In the genomic region with DNA sequence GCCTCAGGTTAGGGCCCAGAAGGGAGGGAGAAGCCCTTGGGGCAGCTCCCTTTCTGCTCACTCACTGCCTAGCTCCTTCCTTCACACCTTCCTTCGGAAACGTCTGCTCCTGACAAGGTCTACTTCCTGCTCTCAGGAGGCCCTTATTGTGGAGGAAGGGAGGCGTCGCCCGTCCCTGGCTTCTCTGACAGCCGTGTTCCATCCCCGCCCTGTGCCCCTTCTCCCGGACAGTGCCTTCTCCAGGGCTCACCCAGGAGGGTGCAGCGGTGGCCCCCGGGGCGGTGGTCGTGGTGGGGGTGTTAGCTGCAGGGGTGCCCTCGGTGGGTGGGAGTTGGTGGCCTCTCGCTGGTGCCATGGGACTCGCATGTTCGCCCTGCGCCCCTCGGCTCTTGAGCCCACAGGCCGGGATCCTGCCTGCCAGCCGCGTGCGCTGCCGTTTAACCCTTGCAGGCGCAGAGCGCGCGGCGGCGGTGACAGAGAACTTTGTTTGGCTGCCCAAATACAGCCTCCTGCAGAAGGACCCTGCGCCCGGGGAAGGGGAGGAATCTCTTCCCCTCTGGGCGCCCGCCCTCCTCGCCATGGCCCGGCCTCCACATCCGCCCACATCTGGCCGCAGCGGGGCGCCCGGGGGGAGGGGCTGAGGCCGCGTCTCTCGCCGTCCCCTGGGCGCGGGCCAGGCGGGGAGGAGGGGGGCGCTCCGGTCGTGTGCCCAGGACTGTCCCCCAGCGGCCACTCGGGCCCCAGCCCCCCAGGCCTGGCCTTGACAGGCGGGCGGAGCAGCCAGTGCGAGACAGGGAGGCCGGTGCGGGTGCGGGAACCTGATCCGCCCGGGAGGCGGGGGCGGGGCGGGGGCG, we compare ENCODE assay signal across 8 cellular contexts.
DNase-seq lines count a peak whose midpoint lies in the region; ATAC-seq and TF ChIP-seq lines count a peak whose summit lies in the region.

No MANE protein-coding gene starts in this region.

- ATAC-seq in CD4-positive, CD25-positive, alpha-beta regulatory T cell (ENCODE audit: low read depth in 2 of 2) = peak; percentile 33 to 35
- peak; percentile 57 for ATAC-seq in GM21423 (IDR thresholded peaks at IDR 0.05; ENCODE audit: unreplicated experiment)
- ATAC-seq in activated B cell treated with CpG ODN at 0.5 μM for 24 hours (ENCODE audit: low read depth) = peak; percentile 70
- peak; percentile 60 for ATAC-seq in left lobe of liver

- H3K27me3 Mint-ChIP-seq in CD4-positive, CD25-positive, alpha-beta regulatory T cell = peaks cover 4% of the 10 kb centered on the region
- H3K27me3 Mint-ChIP-seq in activated B cell treated with CpG ODN at 0.5 μM for 24 hours = no peaks in the 10 kb centered on the region

- CTCF ChIA-PET in activated B cell treated with CpG ODN at 0.5 μM for 24 hours (lab: Charles Lee) = no interaction called here

- no peaks in the 10 kb centered on the region for H3K9me3 Mint-ChIP-seq in CD4-positive, CD25-positive, alpha-beta regulatory T cell
- H3K9me3 Mint-ChIP-seq in activated B cell treated with CpG ODN at 0.5 μM for 24 hours = no peaks in the 10 kb centered on the region

- H3K4me1 ChIP-seq in CD4-positive, CD25-positive, alpha-beta regulatory T cell (ENCODE audit: control insufficient read depth, insufficient read depth, low read length, poor library complexity, severe bottlenecking) = peaks cover 48% of the 10 kb centered on the region

- H3K27ac Mint-ChIP-seq in CD4-positive, CD25-positive, alpha-beta regulatory T cell = peak overlapping the region; percentile 14 to 91 (median 65)
- no peak overlapping the region for H3K27ac Mint-ChIP-seq in activated B cell treated with CpG ODN at 0.5 μM for 24 hours

- POLR2A ChIA-PET in activated B cell treated with CpG ODN at 0.5 μM for 24 hours (lab: Charles Lee) = interaction anchor here (0.6 to 0.8 kb wide), 2 partner anchors 31 to 47 kb away, joined by 3 to 5 read pairs; no protein-coding TSS in a partner anchor

- DNase-seq in CD4-positive, CD25-positive, alpha-beta regulatory T cell = peak; percentile 55 to 74 (median 62)
- DNase-seq in MV-4-11 (lab: John Stamatoyannopoulos, UW) = peak; percentile 69
- DNase-seq in activated B cell treated with CpG ODN at 0.5 μM for 24 hours = peak; percentile 67
- DNase-seq in dedifferentiated amniotic fluid mesenchymal stem cell (ENCODE audit: extremely low spot score) = peak; percentile 68
- peak; percentile 80 for DNase-seq in left lobe of liver (ENCODE audit: low spot score)
- peak; percentile 47 for DNase-seq in stimulated activated CD4-positive, alpha-beta T cell treated with anti-CD3 and anti-CD28 coated beads, Interleukin-4, amount 100 ng/mL, for 24 hours
- no peak for DNase-seq in NCI-H1436 (lab: John Stamatoyannopoulos, UW)

- intact Hi-C loops in activated B cell treated with CpG ODN at 0.5 μM for 24 hours (cut with micrococcal nuclease) = loop anchor here (1.0 to 2.0 kb wide), 2 partner anchors 18 to 92 kb away; no protein-coding TSS in a partner anchor

- H3K27me3 ChIP-seq in CD4-positive, CD25-positive, alpha-beta regulatory T cell (ENCODE audit: control insufficient read depth, insufficient read depth, low read length) = no peaks in the 10 kb centered on the region

- H3K4me3 ChIP-seq in CD4-positive, CD25-positive, alpha-beta regulatory T cell (ENCODE audit: low read depth, low read length) = peak overlapping the region; percentile 26

- H3K36me3 Mint-ChIP-seq in CD4-positive, CD25-positive, alpha-beta regulatory T cell = no peaks in the 10 kb centered on the region
- peaks cover 2% of the 10 kb centered on the region for H3K36me3 Mint-ChIP-seq in activated B cell treated with CpG ODN at 0.5 μM for 24 hours (ENCODE audit: low read depth)

- no peak for TF ChIP-seq CTCF in activated B cell treated with CpG ODN at 0.5 μM for 24 hours (IDR thresholded peaks at IDR 0.05)

- peak overlapping the region; percentile 82 to 92 (median 88) for H3K4me3 Mint-ChIP-seq in CD4-positive, CD25-positive, alpha-beta regulatory T cell
- H3K4me3 Mint-ChIP-seq in activated B cell treated with CpG ODN at 0.5 μM for 24 hours = peak overlapping the region; percentile 70

- H3K36me3 ChIP-seq in CD4-positive, CD25-positive, alpha-beta regulatory T cell (ENCODE audit: control insufficient read depth, insufficient read depth, low read length) = no peaks in the 10 kb centered on the region

- peaks cover 10 to 63% (median 37%) of the 10 kb centered on the region in 4 donors for H3K4me1 Mint-ChIP-seq in CD4-positive, CD25-positive, alpha-beta regulatory T cell
- peaks cover 46% of the 10 kb centered on the region for H3K4me1 Mint-ChIP-seq in activated B cell treated with CpG ODN at 0.5 μM for 24 hours

- no peaks in the 10 kb centered on the region for H3K9me3 ChIP-seq in CD4-positive, CD25-positive, alpha-beta regulatory T cell (ENCODE audit: control insufficient read depth in 2 of 2, low read length in 2 of 2)

- H3K27ac ChIP-seq in CD4-positive, CD25-positive, alpha-beta regulatory T cell (ENCODE audit: insufficient read depth, low read length, poor library complexity, severe bottlenecking) = peak overlapping the region; percentile 60
